In the genomic region with DNA sequence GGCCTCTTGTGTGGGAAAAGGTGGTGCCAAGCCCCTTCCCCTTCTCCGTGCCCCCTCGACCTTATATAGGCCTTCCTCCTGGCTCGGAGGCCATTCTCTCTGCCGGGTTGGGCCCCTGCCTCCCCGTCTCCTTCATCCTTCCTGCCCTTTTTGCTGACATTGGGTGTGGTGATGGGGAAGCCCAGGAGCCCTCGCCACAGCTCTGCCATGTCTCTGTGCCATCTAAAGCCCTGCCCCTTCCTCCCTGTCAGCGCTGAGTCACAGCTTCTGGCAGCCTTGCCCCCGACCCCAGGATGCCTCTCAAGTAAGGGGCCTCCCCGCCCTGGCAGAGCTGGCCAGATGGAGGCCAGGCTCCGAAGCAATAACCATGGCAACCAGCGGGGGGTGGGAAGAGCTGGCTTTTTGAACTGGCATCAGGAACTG, we compare ENCODE assay signal across 8 cellular contexts. TPM values are rescaled to one million over a fixed set of nuclear protein-coding genes. Genes with fewer than 3 reads are reported as not detected.
DNase-seq lines count a peak whose midpoint lies in the region; ATAC-seq lines count a peak whose summit lies in the region.

No MANE protein-coding gene starts in this region.

- no peaks in the 10 kb centered on the region for H3K9me3 Mint-ChIP-seq in activated naive CD8-positive, alpha-beta T cell treated with anti-CD3 and anti-CD28 coated beads, Interleukin-2, amount 10 ng/mL, durations not matched to agents 7 days and 5 days

- ATAC-seq in HG03442 (IDR thresholded peaks at IDR 0.05; ENCODE audit: unreplicated experiment) (peak; percentile 41), T-helper 17 cell (peak; percentile 88), HG02938 (IDR thresholded peaks at IDR 0.05; ENCODE audit: unreplicated experiment) (no peak)
- ATAC-seq in activated naive CD8-positive, alpha-beta T cell treated with anti-CD3 and anti-CD28 coated beads, Interleukin-2, amount 10 ng/mL, durations not matched to agents 7 days and 5 days (ENCODE audit: low read depth): peak; percentile 85

- peak; percentile 77 for DNase-seq in GDM1 (lab: John Stamatoyannopoulos, UW)
- DNase-seq in T-helper 17 cell: peak; percentile 79 to 88 (median 80)
- DNase-seq in activated naive CD8-positive, alpha-beta T cell treated with anti-CD3 and anti-CD28 coated beads, Interleukin-2, amount 10 ng/mL, durations not matched to agents 7 days and 5 days: peak; percentile 69
- peak; percentile 78 for DNase-seq in hepatic stellate cell (ENCODE audit: low spot score)
- peak; percentile 63 to 73 for DNase-seq in stimulated activated CD4-positive, alpha-beta T cell treated with anti-CD3 and anti-CD28 coated beads, Interleukin-1b, Interleukin-23, amount 100 ng/mL, for 4 hours (ENCODE audit: low read depth in 2 of 2)
- no peak for DNase-seq in DMS153 treated with DMSO at 0.1 percent for 48 hours (lab: John Stamatoyannopoulos, UW; ENCODE audit: unreplicated experiment)

- peaks cover 42% of the 10 kb centered on the region for H3K4me1 Mint-ChIP-seq in T-helper 17 cell
- peaks cover 24% of the 10 kb centered on the region for H3K4me1 Mint-ChIP-seq in activated naive CD8-positive, alpha-beta T cell treated with anti-CD3 and anti-CD28 coated beads, Interleukin-2, amount 10 ng/mL, durations not matched to agents 7 days and 5 days

- H3K9me3 ChIP-seq in T-helper 17 cell (ENCODE audit: control insufficient read depth, low read length, poor library complexity, severe bottlenecking): no peaks in the 10 kb centered on the region

- peaks cover 7% of the 10 kb centered on the region for H3K36me3 Mint-ChIP-seq in T-helper 17 cell (ENCODE audit: low read depth)
- peaks cover 20% of the 10 kb centered on the region for H3K36me3 Mint-ChIP-seq in activated naive CD8-positive, alpha-beta T cell treated with anti-CD3 and anti-CD28 coated beads, Interleukin-2, amount 10 ng/mL, durations not matched to agents 7 days and 5 days

- POLR2A ChIA-PET in activated naive CD8-positive, alpha-beta T cell treated with anti-CD3 and anti-CD28 coated beads, Interleukin-2, amount 10 ng/mL, durations not matched to agents 7 days and 5 days (lab: Charles Lee): interaction anchor here (0.5 to 2.7 kb wide), 7 partner anchors 11 to 298 kb away, joined by 3 to 14 read pairs (median 3); partner anchors contain the start of genes CDKL3, CDKN2AIPNL and JADE2

- peak overlapping the region; percentile 98 for H3K27ac Mint-ChIP-seq in T-helper 17 cell
- H3K27ac Mint-ChIP-seq in activated naive CD8-positive, alpha-beta T cell treated with anti-CD3 and anti-CD28 coated beads, Interleukin-2, amount 10 ng/mL, durations not matched to agents 7 days and 5 days: peak overlapping the region; percentile 88

- no peaks in the 10 kb centered on the region for H3K27me3 Mint-ChIP-seq in T-helper 17 cell
- H3K27me3 Mint-ChIP-seq in activated naive CD8-positive, alpha-beta T cell treated with anti-CD3 and anti-CD28 coated beads, Interleukin-2, amount 10 ng/mL, durations not matched to agents 7 days and 5 days: no peaks in the 10 kb centered on the region

- peak overlapping the region; percentile 82 for H3K4me3 Mint-ChIP-seq in T-helper 17 cell
- peak overlapping the region; percentile 50 for H3K4me3 Mint-ChIP-seq in activated naive CD8-positive, alpha-beta T cell treated with anti-CD3 and anti-CD28 coated beads, Interleukin-2, amount 10 ng/mL, durations not matched to agents 7 days and 5 days

RNA-seq across cellular contexts. Expression of gene JADE2, which starts 30.4 kb away (rescaled TPM):
- total RNA-seq in T-helper 17 cell: 100 to 1,000 TPM; 129 to 138 TPM
- 100 to 1,000 TPM; 142 to 161 TPM for total RNA-seq in activated naive CD8-positive, alpha-beta T cell treated with anti-CD3 and anti-CD28 coated beads, Interleukin-2, amount 10 ng/mL, durations not matched to agents 7 days and 5 days
